Comparison of ENCODE assay signal across 32 cellular contexts in the genomic region with DNA sequence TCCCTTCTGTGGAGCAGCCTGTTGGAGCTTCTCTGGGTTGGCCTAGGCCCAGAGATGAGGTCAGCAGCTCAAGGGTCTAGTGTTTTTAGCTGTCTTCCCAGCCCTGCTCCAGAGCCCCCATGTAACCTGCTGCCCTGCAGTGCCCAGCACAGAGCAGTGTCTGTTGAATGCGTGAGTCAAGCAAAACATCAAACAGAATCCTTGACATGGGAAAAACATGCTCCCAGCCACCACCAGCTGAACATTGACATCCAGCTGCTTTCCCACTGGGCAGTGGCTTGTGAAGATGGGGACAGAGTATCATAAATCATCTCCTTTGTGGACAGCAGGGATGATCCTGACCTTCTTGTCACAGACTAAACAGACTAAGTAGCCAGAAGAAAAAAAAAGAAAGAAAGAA. TPM values are rescaled to one million over a fixed set of nuclear protein-coding genes. Genes with fewer than 3 reads are reported as not detected.
DNase-seq lines count a peak whose midpoint lies in the region; ATAC-seq and TF ChIP-seq lines count a peak whose summit lies in the region.
"Had no signal": no experiment of that assay in that cellular context is flagged by ENCODE, and none has a peak within 500 bp of the region (broad histone marks: within the 10 kb centered on the region; RNA-seq: fewer than 3 reads in every experiment).

No MANE protein-coding gene starts in this region.

- no peaks in the 10 kb centered on the region for H3K27me3 ChIP-seq in colonic mucosa
- H3K27me3 ChIP-seq in liver (ENCODE audit: control insufficient read depth in 4 of 4, insufficient read depth in 4 of 4, low read length in 3 of 4): no peaks in the 10 kb centered on the region
- H3K27me3 ChIP-seq in MM.1S (replicated peaks; ENCODE audit: insufficient read depth, low read length): no peaks in the 10 kb centered on the region
- H3K27me3 ChIP-seq: left lung, MG63, SJCRH30, spleen had no signal

- H3K79me2 ChIP-seq in MM.1S (ENCODE audit: low read length): no peaks in the 10 kb centered on the region

- no peaks in the 10 kb centered on the region for H4K20me1 ChIP-seq in MM.1S (ENCODE audit: insufficient read depth, low read length)

- no peak for DNase-seq in HEK293T (ENCODE audit: extremely low spot score)
- DNase-seq in colonic mucosa: no peak
- DNase-seq in sciatic nerve (ENCODE audit: low spot score): peak; percentile 28
- DNase-seq in MM.1S: no peak
- DNase-seq in HPDE6-E6E7 (ENCODE audit: extremely low spot score): no peak
- DNase-seq in T-helper 1 cell: no peak
- DNase-seq in stimulated activated CD4-positive, alpha-beta T cell treated with anti-CD3 and anti-CD28 coated beads, Interleukin-4, amount 100 ng/mL, for 24 hours: no peak
- DNase-seq: activated CD4-positive, alpha-beta T cell treated with anti-CD3 and anti-CD28 coated beads for 48 hours; activated CD8-positive, alpha-beta memory T cell treated with anti-CD3 and anti-CD28 coated beads for 24 hours; activated gamma-delta T cell; activated naive CD8-positive, alpha-beta T cell treated with anti-CD3 and anti-CD28 coated beads for 36 hours; activated T-cell treated with anti-CD3 and anti-CD28 coated beads for 4 hours; anterior cingulate cortex; CD8-positive, alpha-beta T cell; effector CD4-positive, alpha-beta T cell; KG1; left lung; MG63; naive thymus-derived CD4-positive, alpha-beta T cell; NCI-H1105 treated with DMSO at 0.1 percent for 48 hours; NCI-H2029; NCI-H226; NCI-H69; occipital lobe; SJCRH30; spleen; stimulated activated CD4-positive, alpha-beta T cell treated with anti-CD3 and anti-CD28 coated beads, Interleukin-2, amount 100 ng/mL, for 24 hours; stimulated activated CD8-positive, alpha-beta memory T cell treated with anti-CD3 and anti-CD28 coated beads, Interleukin-4, amount 100 ng/mL, for 48 hours; SW 1271; T1000 had no signal

- peaks cover 31% of the 10 kb centered on the region for H3K4me1 ChIP-seq in colonic mucosa
- peaks cover 8 to 24% (median 19%) of the 10 kb centered on the region in 4 donors for H3K4me1 ChIP-seq in liver (ENCODE audit: control insufficient read depth in 4 of 4, insufficient read depth in 4 of 4, low read length in 3 of 4)
- H3K4me1 ChIP-seq in MM.1S (ENCODE audit: low read length): no peaks in the 10 kb centered on the region
- H3K4me1 ChIP-seq: left lung, SJCRH30, spleen had no signal

- H3K4me2 ChIP-seq in MM.1S (ENCODE audit: low read depth, low read length): no peak overlapping the region

- H3K4me3 ChIP-seq in colonic mucosa (no peak overlapping the region), liver (ENCODE audit: low read depth in 1 of 3, low read length in 3 of 3) (no peak overlapping the region), MM.1S (ENCODE audit: low read length) (no peak overlapping the region)
- H3K4me3 ChIP-seq: left lung, MG63, SJCRH30, spleen had no signal

- CTCF ChIA-PET in HEK293T (lab: Yijun Ruan, JAX): no interaction called here

- intact Hi-C loops in colonic mucosa (cut with DNase I): no loop called here
- intact Hi-C loops in sciatic nerve (cut with DNase I): no loop called here

- POLR2A ChIA-PET in HEK293T (lab: Yijun Ruan, JAX): no interaction called here

- H2AFZ ChIP-seq in MM.1S (ENCODE audit: low read length): no peak overlapping the region

- no peaks in the 10 kb centered on the region for H3K36me3 ChIP-seq in colonic mucosa
- H3K36me3 ChIP-seq in liver (ENCODE audit: control insufficient read depth in 4 of 4, insufficient read depth in 3 of 4, low read depth in 1 of 4, low read length in 3 of 4): peaks cover 0 to 7% (median 4%) of the 10 kb centered on the region in 4 donors
- no peaks in the 10 kb centered on the region for H3K36me3 ChIP-seq in MM.1S (replicated peaks; ENCODE audit: insufficient read depth, low read length)
- H3K36me3 ChIP-seq: SJCRH30 had no signal

- H3K9me3 ChIP-seq in colonic mucosa (no peaks in the 10 kb centered on the region), liver (ENCODE audit: control insufficient read depth in 4 of 4, low read length in 3 of 4) (no peaks in the 10 kb centered on the region), MM.1S (replicated peaks; ENCODE audit: insufficient read depth, low read length) (no peaks in the 10 kb centered on the region)
- H3K9me3 ChIP-seq: left lung, MG63, SJCRH30, spleen had no signal

- peak overlapping the region; percentile 8 for H3K27ac ChIP-seq in colonic mucosa
- H3K27ac ChIP-seq in liver (ENCODE audit: low read depth in 1 of 2, low read length in 2 of 2): no peak overlapping the region
- no peak overlapping the region for H3K27ac ChIP-seq in MM.1S (ENCODE audit: low read length)
- H3K27ac ChIP-seq: left lung, SJCRH30, spleen, VCaP had no signal

- TF ChIP-seq RAD21 in liver (IDR thresholded peaks at IDR 0.05): no peak

- no peaks in the 10 kb centered on the region for H3F3A ChIP-seq in MM.1S (ENCODE audit: insufficient read depth, low read length)

- peak overlapping the region in 1 of 2 donors; percentile 22 for H3K9ac ChIP-seq in colonic mucosa (ENCODE audit: low read depth in 2 of 2, low read length in 2 of 2)
- no peak overlapping the region for H3K9ac ChIP-seq in liver (ENCODE audit: low read depth in 1 of 2, low read length in 2 of 2)
- no peak overlapping the region for H3K9ac ChIP-seq in MM.1S (ENCODE audit: low read length)

- 93% methylated on average over 1 of the region's 1 CpG for WGBS in liver

- ATAC-seq in sciatic nerve: no peak
- ATAC-seq: CD8-positive, alpha-beta T cell; left lung; naive thymus-derived CD4-positive, alpha-beta T cell had no signal

- no peaks in the 10 kb centered on the region for H3K9me2 ChIP-seq in MM.1S (replicated peaks; ENCODE audit: insufficient read depth, low read length)

- TF ChIP-seq CTCF in colonic mucosa (IDR thresholded peaks at IDR 0.05): no peak
- no peak for TF ChIP-seq CTCF in liver (IDR thresholded peaks at IDR 0.05; ENCODE audit: low read depth, low read length, missing input control)
- no peak for TF ChIP-seq CTCF in MM.1S (IDR thresholded peaks at IDR 0.05; ENCODE audit: low read length)

TF ChIP-seq in HEK293T, 16 proteins besides CTCF, POLR2A, EP300 and RAD21:
- TF ChIP-seq FOXM1 (IDR thresholded peaks at IDR 0.05; ENCODE audit: borderline replicate concordance) (no peak), PKNOX1 (IDR thresholded peaks at IDR 0.05) (0 out of 2 replicates have a peak, but pooled peaks have one; percentile 5)

TF ChIP-seq in liver, 16 proteins besides CTCF, POLR2A, EP300 and RAD21:
- TF ChIP-seq, protein P1, sequence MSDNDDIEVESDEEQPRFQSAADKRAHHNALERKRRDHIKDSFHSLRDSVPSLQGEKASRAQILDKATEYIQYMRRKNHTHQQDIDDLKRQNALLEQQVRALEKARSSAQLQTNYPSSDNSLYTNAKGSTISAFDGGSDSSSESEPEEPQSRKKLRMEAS (IDR thresholded peaks at IDR 0.05): no peak
- TF ChIP-seq NR2F2 (IDR thresholded peaks at IDR 0.05): peak; percentile 20

RNA-seq across cellular contexts. Expression of gene IMPA2, which starts 22.6 kb away (rescaled TPM):
- total RNA-seq in colonic mucosa: 100 to 1,000 TPM; 150 to 201 TPM
- total RNA-seq in liver: 10 to 100 TPM; 27.5 to 55.8 TPM
- 10 to 100 TPM; 40.7 to 55.7 TPM for polyA plus RNA-seq in liver
- 15.8 TPM for total RNA-seq in sciatic nerve
